8 cellular contexts compared by ENCODE assay signal in the genomic region with DNA sequence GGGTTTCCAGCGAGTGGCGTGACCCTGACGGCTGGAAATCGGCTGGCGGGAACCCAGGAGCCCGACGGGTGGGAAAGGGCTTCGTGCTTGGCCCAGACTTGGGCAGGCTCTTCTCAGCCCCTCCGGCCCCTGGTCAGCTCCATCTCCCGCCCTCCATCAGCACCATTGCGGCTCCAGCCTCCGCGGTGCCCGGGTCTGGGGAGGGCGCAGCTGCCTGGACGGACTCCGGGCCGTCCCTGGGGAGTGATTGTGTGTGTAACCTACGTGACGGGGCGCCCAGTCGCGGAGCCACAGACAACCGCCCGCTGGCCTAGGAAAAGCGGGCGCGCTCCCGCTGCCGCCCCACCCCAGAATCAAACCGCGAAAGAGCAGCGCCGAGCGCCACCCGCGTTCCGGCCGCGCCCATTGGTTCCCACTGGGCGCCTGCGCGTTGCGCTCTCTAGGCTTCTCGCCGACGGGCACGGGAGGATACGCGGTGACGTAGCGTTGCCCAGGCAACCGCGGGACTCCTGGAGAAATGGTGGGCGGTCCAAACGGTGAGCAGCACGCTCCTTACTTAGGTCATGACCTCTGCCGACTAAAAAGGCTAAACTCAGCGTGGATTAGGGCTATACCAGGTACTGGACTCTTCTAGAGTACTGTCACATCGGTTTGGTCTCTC. TPM values are rescaled to one million over a fixed set of nuclear protein-coding genes. Genes with fewer than 3 reads are reported as not detected.
DNase-seq lines count a peak whose midpoint lies in the region; ATAC-seq and TF ChIP-seq lines count a peak whose summit lies in the region.

A gene (minus strand): TSS at position 355 of the 661 bp plus-strand sequence. CDS start 394 bp downstream, outside the sequence.

- under 1% methylated on average over 17 of the region's 60 CpGs for WGBS in suprapubic skin

- H3K27ac ChIP-seq in KMS-11: peak within 1 kb of the TSS; percentile 49
- H3K27ac ChIP-seq in suprapubic skin: peak within 1 kb of the TSS; percentile 10

- H3K4me3 ChIP-seq in KMS-11 (IDR thresholded peaks at IDR 0.05; ENCODE audit: insufficient read depth, low read depth, low read length) (peak within 1 kb of the TSS; percentile 39), suprapubic skin (peak within 1 kb of the TSS; percentile 61)

- H3K4me3 Mint-ChIP-seq in activated naive CD4-positive, alpha-beta T cell treated with anti-CD3 and anti-CD28 coated beads, Interleukin-2, amount 10 ng/mL, durations not matched to agents 7 days and 5 days: peak within 1 kb of the TSS; percentile 67

- peak; percentile 99 for ATAC-seq in GM21786 (IDR thresholded peaks at IDR 0.05; ENCODE audit: unreplicated experiment)

- CTCF ChIA-PET in activated naive CD4-positive, alpha-beta T cell treated with anti-CD3 and anti-CD28 coated beads, Interleukin-2, amount 10 ng/mL, durations not matched to agents 7 days and 5 days (lab: Charles Lee): interaction anchor here (0.9 kb wide), 1 partner anchor 54 kb away, joined by 3 read pairs; no protein-coding TSS in a partner anchor

- peak; percentile 66 for DNase-seq in DMS79 (lab: John Stamatoyannopoulos, UW)
- DNase-seq in SHP77 treated with DMSO at 0.1 percent for 48 hours (lab: John Stamatoyannopoulos, UW): peak; percentile 83
- peak; percentile 95 for DNase-seq in activated naive CD4-positive, alpha-beta T cell treated with anti-CD3 and anti-CD28 coated beads, Interleukin-2, amount 10 ng/mL, durations not matched to agents 7 days and 5 days
- peak; percentile 62 for DNase-seq in glomerular endothelial cell (ENCODE audit: extremely low read depth, low read depth, low spot score)
- peak; percentile 70 for DNase-seq in occipital lobe (lab: John Stamatoyannopoulos, UW)
- DNase-seq in suprapubic skin (ENCODE audit: low spot score in 2 of 2): peak; percentile 95

- H3K4me1 ChIP-seq in KMS-11 (ENCODE audit: low read depth, poor library complexity, severe bottlenecking) (peaks cover 4% of the 10 kb centered on the region), suprapubic skin (peaks cover 12% of the 10 kb centered on the region)

- no peaks in the 10 kb centered on the region for H3K9me3 ChIP-seq in suprapubic skin

- no peaks in the 10 kb centered on the region for H3K36me3 Mint-ChIP-seq in activated naive CD4-positive, alpha-beta T cell treated with anti-CD3 and anti-CD28 coated beads, Interleukin-2, amount 10 ng/mL, durations not matched to agents 7 days and 5 days

- H3K27ac Mint-ChIP-seq in activated naive CD4-positive, alpha-beta T cell treated with anti-CD3 and anti-CD28 coated beads, Interleukin-2, amount 10 ng/mL, durations not matched to agents 7 days and 5 days: peak within 1 kb of the TSS; percentile 45

- H4K20me1 ChIP-seq in KMS-11 (ENCODE audit: insufficient read depth): no peaks in the 10 kb centered on the region

- H3K27me3 ChIP-seq in KMS-11 (ENCODE audit: insufficient read depth, low read depth) (no peaks in the 10 kb centered on the region), suprapubic skin (no peaks in the 10 kb centered on the region)

- peak in 1 of 2 donors; percentile 21 for TF ChIP-seq POLR2A in suprapubic skin (IDR thresholded peaks at IDR 0.05)

- no peaks in the 10 kb centered on the region for H3K9me3 Mint-ChIP-seq in activated naive CD4-positive, alpha-beta T cell treated with anti-CD3 and anti-CD28 coated beads, Interleukin-2, amount 10 ng/mL, durations not matched to agents 7 days and 5 days

- H3K4me2 ChIP-seq in KMS-11: peak within 1 kb of the TSS; percentile 78

- H2AFZ ChIP-seq in KMS-11 (ENCODE audit: low read depth): peak within 1 kb of the TSS; percentile 76

- H3K4me1 Mint-ChIP-seq in activated naive CD4-positive, alpha-beta T cell treated with anti-CD3 and anti-CD28 coated beads, Interleukin-2, amount 10 ng/mL, durations not matched to agents 7 days and 5 days: peaks cover 12% of the 10 kb centered on the region

- TF ChIP-seq EP300 in suprapubic skin (IDR thresholded peaks at IDR 0.05): no peak

- H3K9ac ChIP-seq in KMS-11: peak within 1 kb of the TSS; percentile 67

- TF ChIP-seq CTCF in KMS-11 (conservative IDR thresholded peaks at IDR 0.05; ENCODE audit: low read depth, low read length) (no peak), suprapubic skin (IDR thresholded peaks at IDR 0.05) (no peak)

- no peaks in the 10 kb centered on the region for H3K36me3 ChIP-seq in KMS-11 (ENCODE audit: insufficient read depth)
- H3K36me3 ChIP-seq in suprapubic skin: no peaks in the 10 kb centered on the region

- H3K27me3 Mint-ChIP-seq in activated naive CD4-positive, alpha-beta T cell treated with anti-CD3 and anti-CD28 coated beads, Interleukin-2, amount 10 ng/mL, durations not matched to agents 7 days and 5 days: peaks cover 4% of the 10 kb centered on the region

- H3K79me2 ChIP-seq in KMS-11 (ENCODE audit: insufficient read depth, low read depth): no peaks in the 10 kb centered on the region

RNA-seq across cellular contexts. Expression of the gene that starts here (rescaled TPM):
- 1.2 and 6.7 TPM in 2 replicates for total RNA-seq in glomerular endothelial cell
- total RNA-seq in occipital lobe: 4.4 TPM
- total RNA-seq in suprapubic skin: 1 to 10 TPM in 2 of 4 donors, under 1 TPM in 2; 0.53 to 2.3 (median 0.94) TPM

Comparison
In these comparisons a context has a peak if more than half of its experiments do, and no peak if none do; other contexts are left out.
1. Peak in every context shown above with its lines: DNase-seq, ATAC-seq, H3K4me3 ChIP-seq and H3K27ac ChIP-seq.